In the genomic region with DNA sequence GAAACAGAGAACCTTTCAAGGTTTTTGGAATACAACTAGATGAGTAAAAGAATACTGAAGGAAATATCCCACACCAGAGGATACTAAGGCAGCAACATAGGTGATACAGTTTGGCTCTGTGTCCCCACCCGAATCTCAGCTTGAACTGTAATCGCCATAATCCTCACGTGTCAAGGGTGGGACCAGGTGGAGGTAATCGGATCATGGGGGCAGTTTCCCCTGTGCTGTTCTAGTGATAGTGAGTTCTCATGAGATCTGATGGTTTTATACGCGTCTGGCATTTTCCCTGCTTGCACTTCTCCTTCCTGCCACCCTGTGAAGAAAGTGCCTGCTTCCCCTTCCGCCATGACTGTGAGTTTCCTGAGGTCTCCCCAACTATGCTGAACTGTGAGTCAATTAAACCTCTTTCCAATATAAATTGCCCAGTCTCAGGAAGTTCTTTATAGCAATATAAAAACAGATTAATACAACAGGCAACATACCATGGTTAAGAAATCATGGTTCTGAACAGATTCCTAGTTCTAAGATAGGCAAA, we compare ENCODE assay signal across 11 cellular contexts.
"Had no signal": no experiment of that assay in that cellular context is flagged by ENCODE, and none has a peak within 500 bp of the region (broad histone marks: within the 10 kb centered on the region; RNA-seq: fewer than 3 reads in every experiment).

No MANE protein-coding gene starts in this region.

- DNase-seq: activated CD4-positive, alpha-beta T cell treated with anti-CD3 and anti-CD28 coated beads for 1 hour; activated CD4-positive, alpha-beta T cell treated with anti-CD3 and anti-CD28 coated beads, Interleukin-2, amount 50 U/mL, for 4 hours; activated naive CD4-positive, alpha-beta T cell treated with anti-CD3 and anti-CD28 coated beads, Interleukin-2, amount 10 ng/mL, durations not matched to agents 7 days and 5 days; cerebellar nuclear complex; left colon; ovary; sigmoid colon; spleen; stimulated activated naive CD8-positive, alpha-beta T cell treated with anti-CD3 and anti-CD28 coated beads, Interleukin-15, amount 100 ng/mL, for 72 hours; upper lobe of left lung had no signal

- ATAC-seq: esophagus mucosa; left colon; stimulated activated naive CD8-positive, alpha-beta T cell treated with anti-CD3 and anti-CD28 coated beads, Interleukin-15, amount 100 ng/mL, for 72 hours had no signal
